24 cellular contexts compared by ENCODE assay signal in the genomic region with DNA sequence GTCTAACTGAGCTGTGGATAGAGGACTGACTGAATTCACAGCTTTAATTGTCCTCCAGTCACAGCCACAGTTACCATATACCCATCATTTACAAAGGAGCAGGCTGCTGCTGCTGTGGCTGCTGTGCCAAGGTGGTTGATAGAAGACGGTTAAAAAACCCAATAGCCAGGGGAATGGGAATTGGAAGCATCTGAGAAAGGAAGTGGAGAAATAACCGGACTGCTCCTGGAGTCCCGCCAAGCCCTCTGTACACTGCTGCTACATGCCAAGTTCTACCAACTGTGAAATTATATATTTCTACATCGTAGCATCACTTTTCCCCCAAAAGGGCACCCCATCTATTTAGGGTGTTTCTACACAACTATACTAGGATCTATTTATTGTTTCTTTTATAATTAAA.
"Had no signal": no experiment of that assay in that cellular context is flagged by ENCODE, and none has a peak within 500 bp of the region (broad histone marks: within the 10 kb centered on the region; RNA-seq: fewer than 3 reads in every experiment).

No MANE protein-coding gene starts in this region.

- ATAC-seq: esophagus mucosa; gastroesophageal sphincter; left ventricle myocardium superior; lower lobe of right lung; natural killer cell; pancreas; right lobe of liver; stimulated activated naive B cell treated with anti-CD40 and anti-IgM and Interleukin-4, amounts not matched to agents 10 μg/mL and 1 μg/mL and 100 μg/mL, for 72 hours had no signal

- H3K36me3 Mint-ChIP-seq: immature natural killer cell; memory B cell; natural killer cell; stimulated activated naive B cell treated with anti-CD40 and anti-IgM and Interleukin-4, amounts not matched to agents 10 μg/mL and 1 μg/mL and 100 μg/mL, for 72 hours had no signal

- H3K4me1 Mint-ChIP-seq: endodermal cell; immature natural killer cell; memory B cell; natural killer cell; stimulated activated naive B cell treated with anti-CD40 and anti-IgM and Interleukin-4, amounts not matched to agents 10 μg/mL and 1 μg/mL and 100 μg/mL, for 72 hours had no signal

- DNase-seq: colonic mucosa; effector CD8-positive, alpha-beta T cell; endodermal cell; foreskin fibroblast; hypothalamus; immature natural killer cell; islet precursor cell; kidney glomerular epithelial cell; left ventricle myocardium superior; lower lobe of right lung; natural killer cell; pancreas; right lobe of liver; small intestine; stimulated activated CD4-positive, alpha-beta T cell treated with anti-CD3 and anti-CD28 coated beads, Interleukin-15, amount 100 ng/mL, for 24 hours; stimulated activated CD4-positive, alpha-beta T cell treated with anti-CD3 and anti-CD28 coated beads, Interleukin-2, amount 100 ng/mL, for 48 hours; stimulated activated naive B cell treated with anti-CD40 and anti-IgM and Interleukin-4, amounts not matched to agents 10 μg/mL and 1 μg/mL and 100 μg/mL, for 72 hours; upper lobe of left lung; uterus had no signal

- H3K4me3 Mint-ChIP-seq: dendritic cell treated with granulocyte-macrophage colony-stimulating factor and Interleukin-4, amounts not matched to agents 40 ng/mL and 50 ng/mL, for 4 days; endodermal cell; immature natural killer cell; memory B cell; natural killer cell; stimulated activated naive B cell treated with anti-CD40 and anti-IgM and Interleukin-4, amounts not matched to agents 10 μg/mL and 1 μg/mL and 100 μg/mL, for 72 hours; stimulated activated naive CD8-positive, alpha-beta T cell treated with anti-CD3 and anti-CD28 coated beads, Interleukin-15, Interleukin-2, amounts not matched to agents 100 ng/mL and 50 ng/mL, for 24 hours had no signal

- H3K27me3 Mint-ChIP-seq: dendritic cell treated with granulocyte-macrophage colony-stimulating factor and Interleukin-4, amounts not matched to agents 40 ng/mL and 50 ng/mL, for 4 days; memory B cell; stimulated activated naive B cell treated with anti-CD40 and anti-IgM and Interleukin-4, amounts not matched to agents 10 μg/mL and 1 μg/mL and 100 μg/mL, for 72 hours; stimulated activated naive CD8-positive, alpha-beta T cell treated with anti-CD3 and anti-CD28 coated beads, Interleukin-15, Interleukin-2, amounts not matched to agents 100 ng/mL and 50 ng/mL, for 24 hours had no signal

- H3K9me3 Mint-ChIP-seq: dendritic cell treated with granulocyte-macrophage colony-stimulating factor and Interleukin-4, amounts not matched to agents 40 ng/mL and 50 ng/mL, for 4 days; natural killer cell; stimulated activated naive B cell treated with anti-CD40 and anti-IgM and Interleukin-4, amounts not matched to agents 10 μg/mL and 1 μg/mL and 100 μg/mL, for 72 hours; stimulated activated naive CD8-positive, alpha-beta T cell treated with anti-CD3 and anti-CD28 coated beads, Interleukin-15, Interleukin-2, amounts not matched to agents 100 ng/mL and 50 ng/mL, for 24 hours had no signal

- FAIRE-seq: pancreas, small intestine had no signal

- H3K27ac Mint-ChIP-seq: dendritic cell treated with granulocyte-macrophage colony-stimulating factor and Interleukin-4, amounts not matched to agents 40 ng/mL and 50 ng/mL, for 4 days; endodermal cell; immature natural killer cell; memory B cell; natural killer cell; stimulated activated naive B cell treated with anti-CD40 and anti-IgM and Interleukin-4, amounts not matched to agents 10 μg/mL and 1 μg/mL and 100 μg/mL, for 72 hours; stimulated activated naive CD8-positive, alpha-beta T cell treated with anti-CD3 and anti-CD28 coated beads, Interleukin-15, Interleukin-2, amounts not matched to agents 100 ng/mL and 50 ng/mL, for 24 hours had no signal
